ENCODE assay signal across 1 cellular context in the genomic region with DNA sequence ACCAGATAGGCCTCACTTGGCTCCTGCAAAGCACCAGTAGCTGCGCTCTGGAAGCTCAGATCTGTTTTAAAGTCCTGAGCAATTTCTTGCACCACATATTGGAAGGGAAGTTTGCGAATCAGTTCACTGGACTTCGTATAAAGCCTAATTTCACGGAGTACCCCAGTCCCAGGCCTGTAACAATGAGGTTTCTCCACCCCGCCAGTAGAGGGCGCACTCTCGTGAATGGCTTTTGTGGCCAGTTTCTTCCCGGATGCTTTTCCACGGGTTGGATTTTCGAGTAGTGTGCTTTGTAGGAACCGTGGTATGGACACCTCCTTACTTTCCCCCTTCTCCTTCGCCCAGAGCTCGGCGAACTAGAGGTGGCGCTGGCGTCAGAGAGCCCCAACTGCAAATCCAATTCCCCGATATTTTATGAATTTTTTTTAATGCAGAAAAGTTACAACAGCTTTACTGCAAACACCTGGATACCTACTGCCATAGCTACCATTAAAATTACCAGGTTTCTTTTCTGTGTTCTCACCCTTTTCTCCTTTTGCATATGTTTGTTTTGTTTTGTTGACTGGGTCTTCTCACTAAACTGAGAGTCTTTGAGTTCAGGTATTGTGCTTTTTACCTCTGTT.
TF ChIP-seq lines count a peak whose summit lies in the region.

No MANE protein-coding gene starts in this region.

TF ChIP-seq in K562, 482 proteins besides CTCF, POLR2A, EP300 and RAD21:
- TF ChIP-seq, protein P1, sequence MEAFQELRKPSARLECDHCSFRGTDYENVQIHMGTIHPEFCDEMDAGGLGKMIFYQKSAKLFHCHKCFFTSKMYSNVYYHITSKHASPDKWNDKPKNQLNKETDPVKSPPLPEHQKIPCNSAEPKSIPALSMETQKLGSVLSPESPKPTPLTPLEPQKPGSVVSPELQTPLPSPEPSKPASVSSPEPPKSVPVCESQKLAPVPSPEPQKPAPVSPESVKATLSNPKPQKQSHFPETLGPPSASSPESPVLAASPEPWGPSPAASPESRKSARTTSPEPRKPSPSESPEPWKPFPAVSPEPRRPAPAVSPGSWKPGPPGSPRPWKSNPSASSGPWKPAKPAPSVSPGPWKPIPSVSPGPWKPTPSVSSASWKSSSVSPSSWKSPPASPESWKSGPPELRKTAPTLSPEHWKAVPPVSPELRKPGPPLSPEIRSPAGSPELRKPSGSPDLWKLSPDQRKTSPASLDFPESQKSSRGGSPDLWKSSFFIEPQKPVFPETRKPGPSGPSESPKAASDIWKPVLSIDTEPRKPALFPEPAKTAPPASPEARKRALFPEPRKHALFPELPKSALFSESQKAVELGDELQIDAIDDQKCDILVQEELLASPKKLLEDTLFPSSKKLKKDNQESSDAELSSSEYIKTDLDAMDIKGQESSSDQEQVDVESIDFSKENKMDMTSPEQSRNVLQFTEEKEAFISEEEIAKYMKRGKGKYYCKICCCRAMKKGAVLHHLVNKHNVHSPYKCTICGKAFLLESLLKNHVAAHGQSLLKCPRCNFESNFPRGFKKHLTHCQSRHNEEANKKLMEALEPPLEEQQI (IDR thresholded peaks at IDR 0.05) = no peak
- TF ChIP-seq XRCC5 (IDR thresholded peaks at IDR 0.05; ENCODE audit: low read depth, low read length) (peak; percentile 78; the same call in 1 of the 2 replicates), ZNF140 (CRISPR knock-in tag; IDR thresholded peaks at IDR 0.05) (no peak), MTA3 (IDR thresholded peaks at IDR 0.05; ENCODE audit: borderline replicate concordance) (peak; percentile 62; the same call in 1 of the 2 replicates), KLF16 (IDR thresholded peaks at IDR 0.05) (0 out of 2 replicates have a peak, but pooled peaks have one; percentile 8), ETS2 (tag; IDR thresholded peaks at IDR 0.05; ENCODE audit: borderline replicate concordance, poor library complexity, severe bottlenecking) (no peak), RCOR1 (IDR thresholded peaks at IDR 0.05; ENCODE audit: borderline replicate concordance in 1 of 2, low read depth in 2 of 2, low read length in 2 of 2) (0 out of 4 replicates have a peak, but pooled peaks of 1 of the 2 experiments have one; percentile 31), SMC3 (conservative IDR thresholded peaks at IDR 0.05; ENCODE audit: insufficient read depth, low read depth, low read length) (peak; percentile 40)
- TF ChIP-seq, protein P2, sequence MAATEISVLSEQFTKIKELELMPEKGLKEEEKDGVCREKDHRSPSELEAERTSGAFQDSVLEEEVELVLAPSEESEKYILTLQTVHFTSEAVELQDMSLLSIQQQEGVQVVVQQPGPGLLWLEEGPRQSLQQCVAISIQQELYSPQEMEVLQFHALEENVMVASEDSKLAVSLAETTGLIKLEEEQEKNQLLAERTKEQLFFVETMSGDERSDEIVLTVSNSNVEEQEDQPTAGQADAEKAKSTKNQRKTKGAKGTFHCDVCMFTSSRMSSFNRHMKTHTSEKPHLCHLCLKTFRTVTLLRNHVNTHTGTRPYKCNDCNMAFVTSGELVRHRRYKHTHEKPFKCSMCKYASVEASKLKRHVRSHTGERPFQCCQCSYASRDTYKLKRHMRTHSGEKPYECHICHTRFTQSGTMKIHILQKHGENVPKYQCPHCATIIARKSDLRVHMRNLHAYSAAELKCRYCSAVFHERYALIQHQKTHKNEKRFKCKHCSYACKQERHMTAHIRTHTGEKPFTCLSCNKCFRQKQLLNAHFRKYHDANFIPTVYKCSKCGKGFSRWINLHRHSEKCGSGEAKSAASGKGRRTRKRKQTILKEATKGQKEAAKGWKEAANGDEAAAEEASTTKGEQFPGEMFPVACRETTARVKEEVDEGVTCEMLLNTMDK (IDR thresholded peaks at IDR 0.05; ENCODE audit: borderline replicate concordance, insufficient read depth, low read depth, low read length, poor library complexity, severe bottlenecking) = peak; percentile 85
